ENCODE assay signal across 8 cellular contexts in the genomic region with DNA sequence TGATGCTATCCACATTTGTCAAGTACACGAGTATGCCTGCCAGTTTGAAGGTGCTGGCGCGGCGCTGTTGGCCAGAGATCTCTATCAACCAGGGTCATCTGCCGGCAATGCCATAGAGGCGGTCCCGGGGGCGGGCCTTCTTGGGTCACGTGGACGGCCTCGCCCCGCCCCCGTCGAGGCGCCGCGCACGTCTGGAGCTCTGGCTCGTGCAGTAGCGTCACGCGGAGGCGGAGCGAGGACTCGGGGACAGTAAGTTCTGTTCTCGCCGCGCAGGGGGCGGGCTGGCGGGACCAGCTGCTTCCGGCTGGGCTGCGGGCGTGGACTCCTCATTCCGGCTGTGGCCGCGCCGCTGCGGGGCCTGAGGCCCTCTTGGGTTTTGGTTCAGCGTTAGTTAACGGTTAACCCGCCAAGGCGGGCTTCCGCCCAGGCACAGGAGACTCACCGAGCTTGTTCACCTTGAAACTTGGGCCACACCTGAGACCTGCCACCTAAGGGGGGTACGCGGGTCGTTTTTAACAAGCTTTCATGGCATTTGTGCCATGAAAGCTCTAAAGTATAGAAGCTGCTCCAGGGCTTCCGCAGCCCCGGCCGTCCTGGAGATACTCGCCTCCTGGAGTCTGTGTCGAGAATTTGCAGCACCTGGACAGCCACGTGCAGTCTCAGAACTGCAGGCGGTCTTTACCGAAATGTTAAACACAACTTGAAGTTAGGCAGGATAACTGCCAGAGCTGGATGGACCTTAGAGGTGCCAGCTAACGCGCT. TPM values are rescaled to one million over a fixed set of nuclear protein-coding genes. Genes with fewer than 3 reads are reported as not detected.
A peak's percentile ranks its signal among the peaks of the same experiment; 100 is the strongest.
DNase-seq lines count a peak whose midpoint lies in the region; ATAC-seq, FAIRE-seq and TF ChIP-seq lines count a peak whose summit lies in the region.

A gene (plus strand): TSS at position 209 of the 762 bp plus-strand sequence. CDS start 5,495 bp downstream, outside the sequence.

- H3K9ac ChIP-seq in H1 (replicated peaks in 1 of 4; ENCODE audit: extremely low read depth in 1 of 4, low read depth in 3 of 4, low read length in 3 of 4) (peak within 1 kb of the TSS in 3 of 4 experiments; percentile 53 to 63 (median 58); a peak in 6 of 7 replicates), mesenchymal stem cell (ENCODE audit: low read length) (peak within 1 kb of the TSS; percentile 94)

- H2AFZ ChIP-seq in H1 (ENCODE audit: low read length), result peak within 1 kb of the TSS; percentile 89
- H2AFZ ChIP-seq in mesenchymal stem cell (ENCODE audit: low read depth, low read length), result no peak within 1 kb of the TSS

- H3K4me1 ChIP-seq in H1 (replicated peaks in 1 of 4; ENCODE audit: control insufficient read depth in 3 of 4, insufficient read depth in 4 of 4, low read length in 3 of 4), result peaks cover 0 to 6% (median 3%) of the 10 kb centered on the region in 4 experiments; a peak in 2 of 7 replicates
- peaks cover 2% of the 10 kb centered on the region for H3K4me1 ChIP-seq in mesenchymal stem cell (ENCODE audit: control insufficient read depth, insufficient read depth, low read depth, low read length)

- H3K27ac ChIP-seq in H1 (ENCODE audit: low read depth, low read length), result peak within 1 kb of the TSS; percentile 20; the same call in 1 of the 2 replicates
- peak within 1 kb of the TSS; percentile 83 for H3K27ac ChIP-seq in mesenchymal stem cell (ENCODE audit: low read length, poor library complexity, severe bottlenecking)

- H3K56ac ChIP-seq in H1 (replicated peaks; ENCODE audit: insufficient read length, low read depth, low read length), result no peak within 1 kb of the TSS

- peaks cover 7% of the 10 kb centered on the region for H3K23me2 ChIP-seq in H1 (ENCODE audit: low read depth, low read length)

- peak; percentile 75 for FAIRE-seq in H1 (lab: Jason Lieb, UNC)

- H3K9me3 ChIP-seq in H1 (ENCODE audit: insufficient read depth in 2 of 2, low read depth in 1 of 2, low read length in 1 of 2) (no peaks in the 10 kb centered on the region), mesenchymal stem cell (ENCODE audit: control insufficient read depth, low read length) (no peaks in the 10 kb centered on the region)

- H2BK15ac ChIP-seq in H1 (ENCODE audit: low read length), result no peak within 1 kb of the TSS
- peak within 1 kb of the TSS; percentile 63 for H2BK15ac ChIP-seq in mesenchymal stem cell (ENCODE audit: low read depth, poor library complexity, severe bottlenecking)

- H2AK5ac ChIP-seq in H1 (ENCODE audit: low read depth, low read length) (no peak within 1 kb of the TSS), mesenchymal stem cell (ENCODE audit: low read length, severe bottlenecking) (no peak within 1 kb of the TSS)

- H3K4me2 ChIP-seq in H1 (ENCODE audit: insufficient read depth in 1 of 2, low read depth in 2 of 2, low read length in 2 of 2) (peak within 1 kb of the TSS; percentile 65 to 90), mesenchymal stem cell (ENCODE audit: low read length, poor library complexity, severe bottlenecking) (peak within 1 kb of the TSS; percentile 81)

- TF ChIP-seq RAD21 in H1 (IDR thresholded peaks at IDR 0.05 in 1 of 2, conservative IDR thresholded peaks at IDR 0.05 in 1 of 2; ENCODE audit: low read depth in 2 of 2, low read length in 2 of 2), result peak in 1 of 2 experiments; percentile 26; a peak in 1 of 4 replicates

- H3K4me3 Mint-ChIP-seq in activated CD8-positive, alpha-beta memory T cell treated with anti-CD3 and anti-CD28 coated beads, Interleukin-2, amount 10 ng/mL, durations not matched to agents 7 days and 5 days, result peak within 1 kb of the TSS; percentile 75

- H3K27ac Mint-ChIP-seq in activated CD8-positive, alpha-beta memory T cell treated with anti-CD3 and anti-CD28 coated beads, Interleukin-2, amount 10 ng/mL, durations not matched to agents 7 days and 5 days, result peak within 1 kb of the TSS; percentile 88

- no peak within 1 kb of the TSS for H3K23ac ChIP-seq in H1 (ENCODE audit: insufficient read length)
- no peak within 1 kb of the TSS for H3K23ac ChIP-seq in mesenchymal stem cell (ENCODE audit: low read length in 2 of 2)

- H4K5ac ChIP-seq in H1 (ENCODE audit: insufficient read length, low read depth, low read length), result peak within 1 kb of the TSS; percentile 39

- H3K4me3 ChIP-seq in H1 (ENCODE audit: extremely low read depth in 1 of 4, insufficient read depth in 2 of 4, low read depth in 3 of 4, low read length in 4 of 4), result peak within 1 kb of the TSS; percentile 47 to 63 (median 56)
- H3K4me3 ChIP-seq in mesenchymal stem cell (ENCODE audit: insufficient read depth in 1 of 2, low read depth in 1 of 2, low read length in 2 of 2), result peak within 1 kb of the TSS; percentile 51 to 85

- ATAC-seq in GM19467 (IDR thresholded peaks at IDR 0.05; ENCODE audit: unreplicated experiment), result peak; percentile 99
- ATAC-seq in activated CD8-positive, alpha-beta memory T cell treated with anti-CD3 and anti-CD28 coated beads, Interleukin-2, amount 10 ng/mL, durations not matched to agents 7 days and 5 days, result peak; percentile 97

- TF ChIP-seq EP300 in H1 (IDR thresholded peaks at IDR 0.05; ENCODE audit: borderline replicate concordance in 1 of 2, low read depth in 2 of 2, low read length in 2 of 2), result peak in 1 of 2 experiments; percentile 48; a peak in 1 of 3 replicates

- no peaks in the 10 kb centered on the region for H3K27me3 ChIP-seq in H1 (replicated peaks in 1 of 4; ENCODE audit: control insufficient read depth in 3 of 4, extremely low read depth in 1 of 4, insufficient read depth in 3 of 4, low read length in 3 of 4)
- no peaks in the 10 kb centered on the region for H3K27me3 ChIP-seq in mesenchymal stem cell (ENCODE audit: control insufficient read depth in 1 of 2, insufficient read depth in 1 of 2, low read length in 2 of 2)

- POLR2A ChIA-PET in H1 (lab: Charles Lee; ENCODE audit: partially characterized antibody), result interaction anchor here (0.6 to 2.0 kb wide), 4 partner anchors 65 to 171 kb away, joined by 3 to 10 read pairs (median 5); a partner anchor contains a TSS

- CTCF ChIA-PET in activated CD8-positive, alpha-beta memory T cell treated with anti-CD3 and anti-CD28 coated beads, Interleukin-2, amount 10 ng/mL, durations not matched to agents 7 days and 5 days (lab: Charles Lee), result interaction anchor here (0.8 to 5.2 kb wide), 18 partner anchors 9 to 220 kb away, joined by 3 to 46 read pairs (median 4); a partner anchor contains a TSS
- CTCF ChIA-PET in H1 (lab: Charles Lee; ENCODE audit: partially characterized antibody), result interaction anchor here (0.6 to 6.4 kb wide), 17 partner anchors 11 to 263 kb away, joined by 3 to 42 read pairs (median 4); a partner anchor contains a TSS

- H3K79me1 ChIP-seq in H1 (ENCODE audit: low read depth, low read length) (no peaks in the 10 kb centered on the region), mesenchymal stem cell (replicated peaks; ENCODE audit: low read length, poor library complexity, severe bottlenecking) (no peaks in the 10 kb centered on the region)

- H3K18ac ChIP-seq in H1 (ENCODE audit: extremely low read depth, low read length) (no peak within 1 kb of the TSS), mesenchymal stem cell (ENCODE audit: low read depth in 1 of 2, low read length in 2 of 2) (peak within 1 kb of the TSS; percentile 55 to 64)

- no peaks in the 10 kb centered on the region for H3K9me3 Mint-ChIP-seq in activated CD8-positive, alpha-beta memory T cell treated with anti-CD3 and anti-CD28 coated beads, Interleukin-2, amount 10 ng/mL, durations not matched to agents 7 days and 5 days (ENCODE audit: low read depth)

- H3K4me1 Mint-ChIP-seq in activated CD8-positive, alpha-beta memory T cell treated with anti-CD3 and anti-CD28 coated beads, Interleukin-2, amount 10 ng/mL, durations not matched to agents 7 days and 5 days, result peaks cover 42% of the 10 kb centered on the region

- H2BK20ac ChIP-seq in H1 (ENCODE audit: low read length), result no peak within 1 kb of the TSS

- H4K8ac ChIP-seq in H1 (ENCODE audit: extremely low read depth, insufficient read depth, low read length) (peak within 1 kb of the TSS; percentile 45; the same call in 1 of the 2 replicates), mesenchymal stem cell (ENCODE audit: low read length) (peak within 1 kb of the TSS; percentile 95)

- H3K36me3 ChIP-seq in H1 (ENCODE audit: control insufficient read depth in 2 of 4, insufficient read depth in 4 of 4, low read length in 3 of 4) (no peaks in the 10 kb centered on the region), mesenchymal stem cell (ENCODE audit: control insufficient read depth in 1 of 2, insufficient read depth in 2 of 2, low read depth in 1 of 2, low read length in 2 of 2) (no peaks in the 10 kb centered on the region)

- H2BK12ac ChIP-seq in H1 (ENCODE audit: low read depth, low read length) (no peak within 1 kb of the TSS), mesenchymal stem cell (ENCODE audit: low read length in 2 of 2) (peak within 1 kb of the TSS; percentile 15 to 38)

- peak in 1 of 2 experiments; percentile 81; a peak in 2 of 3 replicates for TF ChIP-seq POLR2A in H1 (IDR thresholded peaks at IDR 0.05; ENCODE audit: control extremely low read depth in 1 of 2, low read depth in 2 of 2, low read length in 2 of 2)

- 5% methylated on average over 39 of the region's 57 CpGs; no CpG with 5 or more reads in 1 of the 2 experiments for WGBS in H1 (ENCODE audit: extremely low coverage in 1 of 2, insufficient coverage in 1 of 2, insufficient read length in 1 of 2, insufficient replicate concordance in 2 of 2, low coverage in 1 of 2, low lambda C conversion rate in 2 of 2, missing lambda C conversion rate in 1 of 2), 2 experiments
- WGBS in mesenchymal stem cell, result 8% methylated on average over 57 of the region's 57 CpGs

- H4K91ac ChIP-seq in H1 (replicated peaks; ENCODE audit: insufficient read length, low read length) (no peak within 1 kb of the TSS), mesenchymal stem cell (ENCODE audit: low read length) (peak within 1 kb of the TSS; percentile 25)

- no peaks in the 10 kb centered on the region for H4K20me1 ChIP-seq in H1 (replicated peaks in 1 of 2; ENCODE audit: control insufficient read depth in 1 of 2, insufficient read depth in 2 of 2, low read length in 2 of 2)

- peaks cover 4% of the 10 kb centered on the region for H3K36me3 Mint-ChIP-seq in activated CD8-positive, alpha-beta memory T cell treated with anti-CD3 and anti-CD28 coated beads, Interleukin-2, amount 10 ng/mL, durations not matched to agents 7 days and 5 days

- H2BK120ac ChIP-seq in H1 (replicated peaks; ENCODE audit: low read depth, low read length), result no peak within 1 kb of the TSS
- peak within 1 kb of the TSS; percentile 27 for H2BK120ac ChIP-seq in mesenchymal stem cell (ENCODE audit: low read depth, low read length)

- TF ChIP-seq CTCF in H1 (IDR thresholded peaks at IDR 0.05; ENCODE audit: control extremely low read depth in 1 of 3, insufficient read depth in 1 of 3, low read depth in 1 of 3, low read length in 3 of 3), result peak in 2 of 3 experiments; percentile 7 to 9; a peak in 2 of 4 replicates

- H3K27me3 Mint-ChIP-seq in activated CD8-positive, alpha-beta memory T cell treated with anti-CD3 and anti-CD28 coated beads, Interleukin-2, amount 10 ng/mL, durations not matched to agents 7 days and 5 days, result no peaks in the 10 kb centered on the region

- H2BK5ac ChIP-seq in H1 (ENCODE audit: low read depth, low read length) (0 out of 2 replicates have a peak within 1 kb of the TSS, but pooled peaks have one; percentile 15), mesenchymal stem cell (ENCODE audit: low read depth, low read length, poor library complexity, severe bottlenecking) (no peak within 1 kb of the TSS)

- DNase-seq in COLO668 (lab: John Stamatoyannopoulos, UW; ENCODE audit: unreplicated experiment) (peak; percentile 97), HPDE6-E6E7 (ENCODE audit: extremely low spot score) (peak; percentile 88), NOMO-1 (lab: John Stamatoyannopoulos, UW; ENCODE audit: unreplicated experiment in 2 of 2) (peak; percentile 95 to 96), H1 (ENCODE audit: low read depth in 1 of 2, low spot score in 2 of 2) (peak; percentile 92 to 97), mesenchymal stem cell (peak; percentile 96)
- peak; percentile 98 for DNase-seq in activated CD8-positive, alpha-beta memory T cell treated with anti-CD3 and anti-CD28 coated beads, Interleukin-2, amount 10 ng/mL, durations not matched to agents 7 days and 5 days
- peak; percentile 95 for DNase-seq in stimulated activated CD8-positive, alpha-beta memory T cell treated with anti-CD3 and anti-CD28 coated beads, Interleukin-12 subunit alpha, Interleukin-12 subunit beta, amount 100 ng/mL, for 24 hours (ENCODE audit: extremely low read depth)

- H3K4ac ChIP-seq in H1 (replicated peaks; ENCODE audit: insufficient read length, low read depth, low read length), result no peak within 1 kb of the TSS
- peak within 1 kb of the TSS in 1 of 2 experiments; percentile 88 for H3K4ac ChIP-seq in mesenchymal stem cell (ENCODE audit: low read depth in 1 of 2, low read length in 2 of 2)

- no peaks in the 10 kb centered on the region for H3K79me2 ChIP-seq in H1 (ENCODE audit: control insufficient read depth in 1 of 2, insufficient read depth in 2 of 2, low read length in 2 of 2)

- H3K14ac ChIP-seq in H1 (ENCODE audit: insufficient read length) (no peak within 1 kb of the TSS), mesenchymal stem cell (ENCODE audit: low read length in 2 of 2) (no peak within 1 kb of the TSS)

RNA-seq across cellular contexts. Expression of the gene that starts here (rescaled TPM):
- 1 to 10 TPM; 3.0 to 3.3 TPM for total RNA-seq in activated CD8-positive, alpha-beta memory T cell treated with anti-CD3 and anti-CD28 coated beads, Interleukin-2, amount 10 ng/mL, durations not matched to agents 7 days and 5 days
- 2.0 and 4.3 TPM in 2 replicates for total RNA-seq in H1 (2021; fragmentation: NEBNext Ultra II Directional; extraction: Animal tissue kit (Norgen Biotek cat#: 25700))
- 1.0 and 1.7 TPM in 2 replicates for polyA plus RNA-seq in H1 (2011; rRNA removed)
- 2.6 TPM for polyA plus RNA-seq in H1 (2011; cell fraction: cytosol; rRNA removed)
- 0.67 TPM for polyA plus RNA-seq in H1 (2011; cell fraction: nucleus; rRNA removed)
- 2.7 to 4.0 TPM (median 3.6 TPM) in 4 replicates for polyA plus RNA-seq in H1 (2012, experiment 1 of 2)
- polyA plus RNA-seq in H1 (2012, experiment 2 of 2), result 2.0 TPM
- 4.6 TPM for polyA plus RNA-seq in H1 (2013, experiment 1 of 2)
- 3.1 TPM for polyA plus RNA-seq in H1 (2013, experiment 2 of 2)
- polyA minus RNA-seq in H1 (2011; rRNA and poly(A)+ RNA removed), result 2.1 and 3.9 TPM in 2 replicates
- 4.4 TPM for polyA minus RNA-seq in H1 (2011; cell fraction: cytosol; rRNA and poly(A)+ RNA removed)
- polyA minus RNA-seq in H1 (2011; cell fraction: nucleus; rRNA and poly(A)+ RNA removed), result 4.4 TPM
- 1.3 TPM for polyA plus RNA-seq in mesenchymal stem cell (2013, experiment 1 of 2)
- 1.6 TPM for polyA plus RNA-seq in mesenchymal stem cell (2013, experiment 2 of 2)

Comparison
In these comparisons a context has a peak if more than half of its experiments do, and no peak if none do; other contexts are left out.
1. Peak in every context shown above with its lines: DNase-seq, ATAC-seq, H3K4me3 ChIP-seq and H3K27ac ChIP-seq.